In genomic region chr4:134628074-134628473, GRCh38 we compare ENCODE assay signal across 20 cellular contexts.
DNase-seq lines count a peak whose midpoint lies in the region; ATAC-seq, FAIRE-seq and TF ChIP-seq lines count a peak whose summit lies in the region.
"Had no signal": no experiment of that assay in that cellular context is flagged by ENCODE, and none has a peak within 500 bp of the region (broad histone marks: within the 10 kb centered on the region; RNA-seq: fewer than 3 reads in every experiment).

No MANE protein-coding gene starts in this region.

- peaks cover 0 to 16% (median 16%) of the 10 kb centered on the region in 3 donors for H3K4me1 ChIP-seq in pancreas
- H3K4me1 ChIP-seq in upper lobe of right lung, result no peaks in the 10 kb centered on the region
- H3K4me1 ChIP-seq: BLaER1 treated with 17β-estradiol and CSF1 and Interleukin-3, amounts not matched to agents 10 nM and 100 nM had no signal

- FAIRE-seq in pancreas (lab: Jason Lieb, UNC), result no peak
- FAIRE-seq: GM12878, GM18507, RCC 7860 had no signal

- DNase-seq in HFF-Myc (ENCODE audit: extremely low read depth, low read depth) (peak; percentile 17), epithelial cell of proximal tubule (ENCODE audit: low read depth) (no peak), pancreas (no peak), NCI-H1694 (lab: John Stamatoyannopoulos, UW) (no peak), upper lobe of right lung (no peak), NCI-H82 (lab: John Stamatoyannopoulos, UW) (no peak)
- DNase-seq: DMS153, GOT3, HFFc6, NCI-H1092 treated with DMSO at 0.1 percent for 48 hours, NCI-H187 treated with DMSO at 0.1 percent for 48 hours, NCI-H2171, NCI-H510A, SHP77 treated with DMSO at 0.1 percent for 48 hours had no signal

- no peaks in the 10 kb centered on the region for H3K36me3 ChIP-seq in pancreas
- no peaks in the 10 kb centered on the region for H3K36me3 ChIP-seq in upper lobe of right lung
- H3K36me3 ChIP-seq: BLaER1 treated with 17β-estradiol and CSF1 and Interleukin-3, amounts not matched to agents 10 nM and 100 nM had no signal

- intact Hi-C loops in pancreas (cut with DNase I) (no loop called here), upper lobe of right lung (cut with DNase I) (no loop called here)

- no peak overlapping the region for H3K4me3 ChIP-seq in HFF-Myc (replicated peaks; ENCODE audit: low read depth, low read length)
- H3K4me3 ChIP-seq in epithelial cell of proximal tubule (ENCODE audit: low read depth, low read length), result peak overlapping the region; percentile 28
- no peak overlapping the region for H3K4me3 ChIP-seq in pancreas
- H3K4me3 ChIP-seq in upper lobe of right lung, result no peak overlapping the region
- H3K4me3 ChIP-seq: BLaER1 treated with 17β-estradiol and CSF1 and Interleukin-3, amounts not matched to agents 10 nM and 100 nM; GM12878 had no signal

- TF ChIP-seq CTCF in HFF-Myc (IDR thresholded peaks at IDR 0.05; ENCODE audit: low read depth, low read length, missing control alignments) (no peak), VCaP (conservative IDR thresholded peaks at IDR 0.05) (no peak), epithelial cell of proximal tubule (conservative IDR thresholded peaks at IDR 0.05; ENCODE audit: low read depth, low read length) (no peak), pancreas (IDR thresholded peaks at IDR 0.05) (no peak), upper lobe of right lung (IDR thresholded peaks at IDR 0.05) (no peak)

- H3K9me3 ChIP-seq in pancreas, result no peaks in the 10 kb centered on the region
- no peaks in the 10 kb centered on the region for H3K9me3 ChIP-seq in upper lobe of right lung
- H3K9me3 ChIP-seq: BLaER1 treated with 17β-estradiol and CSF1 and Interleukin-3, amounts not matched to agents 10 nM and 100 nM had no signal

- ATAC-seq in pancreas (peak in 3 of 4 donors; percentile 51 to 78 (median 69)), upper lobe of right lung (no peak)
- ATAC-seq: GM12878 had no signal

- no peaks in the 10 kb centered on the region for H3K27me3 ChIP-seq in pancreas
- no peaks in the 10 kb centered on the region for H3K27me3 ChIP-seq in upper lobe of right lung
- H3K27me3 ChIP-seq: BLaER1 treated with 17β-estradiol and CSF1 and Interleukin-3, amounts not matched to agents 10 nM and 100 nM had no signal

- H3K27ac ChIP-seq in VCaP (peak overlapping the region; percentile 13; the same call in 1 of the 2 replicates), pancreas (peak overlapping the region in 1 of 4 donors; percentile 50), upper lobe of right lung (no peak overlapping the region)
- H3K27ac ChIP-seq: BLaER1 treated with 17β-estradiol and CSF1 and Interleukin-3, amounts not matched to agents 10 nM and 100 nM; KMS-11 had no signal
